Comparison of ENCODE assay signal across 10 cellular contexts in the genomic region with DNA sequence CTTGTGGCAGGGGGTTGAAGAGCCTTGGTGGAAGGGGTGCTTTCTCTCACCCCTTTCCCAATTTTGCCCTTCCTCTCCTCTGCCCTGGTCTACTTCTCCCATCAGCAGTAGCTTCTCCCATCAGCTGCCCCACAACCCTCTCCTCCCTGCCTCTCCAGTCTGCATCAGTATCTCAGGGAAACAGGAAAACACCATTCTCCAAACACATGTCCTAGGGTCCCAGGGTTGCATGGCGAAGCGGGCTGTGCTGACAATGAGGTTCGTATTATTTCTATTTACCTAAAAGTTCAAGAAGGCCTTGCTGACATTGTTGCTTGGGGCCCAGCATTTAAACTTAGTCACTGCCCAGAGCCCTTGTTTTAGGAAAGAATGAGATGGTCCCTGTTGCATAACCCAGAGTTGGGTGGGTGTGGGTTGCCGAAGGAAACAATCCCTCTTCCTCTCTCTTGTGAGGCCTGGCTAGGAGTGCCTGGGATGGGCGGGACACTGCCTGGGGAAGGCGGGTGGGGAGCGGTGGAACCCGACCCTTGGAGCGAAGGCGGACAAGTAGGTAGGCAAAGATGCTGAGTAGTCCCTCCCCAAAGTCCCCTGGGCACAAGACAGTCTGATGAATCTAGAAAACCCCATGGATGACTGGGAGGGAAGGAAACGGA. TPM values are rescaled to one million over a fixed set of nuclear protein-coding genes. Genes with fewer than 3 reads are reported as not detected.
DNase-seq lines count a peak whose midpoint lies in the region; ATAC-seq and TF ChIP-seq lines count a peak whose summit lies in the region.
"Had no signal": no experiment of that assay in that cellular context is flagged by ENCODE, and none has a peak within 500 bp of the region (broad histone marks: within the 10 kb centered on the region; RNA-seq: fewer than 3 reads in every experiment).

No MANE protein-coding gene starts in this region.

- peak overlapping the region; percentile 18 for H3K4me3 Mint-ChIP-seq in activated CD4-positive, alpha-beta T cell treated with anti-CD3 and anti-CD28 coated beads, Interleukin-2, amount 10 ng/mL, durations not matched to agents 24 days and 14 days

- no peaks in the 10 kb centered on the region for H3K79me2 ChIP-seq in OCI-LY7 (ENCODE audit: insufficient read depth, low read depth, low read length)

- POLR2A ChIA-PET in OCI-LY7 (lab: Charles Lee): interaction anchor here (0.7 kb wide), 1 partner anchor 17 kb away, joined by 3 read pairs; a partner anchor contains a TSS

- H3K4me1 ChIP-seq in thyroid gland: peaks cover 13 to 34% of the 10 kb centered on the region in 2 donors
- H3K4me1 ChIP-seq in OCI-LY7 (ENCODE audit: insufficient read depth, low read length, poor library complexity, severe bottlenecking): peaks cover 16% of the 10 kb centered on the region

- no peaks in the 10 kb centered on the region for H4K20me1 ChIP-seq in OCI-LY7 (ENCODE audit: insufficient read depth, low read length)
- H4K20me1 ChIP-seq: BLaER1 had no signal

- H3K4me3 ChIP-seq in brain microvascular endothelial cell (ENCODE audit: low read depth, low read length): peak overlapping the region; percentile 75
- no peak overlapping the region for H3K4me3 ChIP-seq in thyroid gland (replicated peaks in 1 of 3)
- H3K4me3 ChIP-seq in OCI-LY7 (ENCODE audit: low read depth, low read length, poor library complexity, severe bottlenecking): no peak overlapping the region

- H3K4me1 Mint-ChIP-seq in activated CD4-positive, alpha-beta T cell treated with anti-CD3 and anti-CD28 coated beads, Interleukin-2, amount 10 ng/mL, durations not matched to agents 24 days and 14 days: peaks cover 23% of the 10 kb centered on the region

- TF ChIP-seq CTCF in brain microvascular endothelial cell (IDR thresholded peaks at IDR 0.05; ENCODE audit: low read depth, low read length, missing control alignments) (no peak), thyroid gland (IDR thresholded peaks at IDR 0.05) (no peak), OCI-LY7 (conservative IDR thresholded peaks at IDR 0.05; ENCODE audit: low read length) (no peak)

- H3K36me3 ChIP-seq in brain microvascular endothelial cell (replicated peaks) (peaks cover under 1% of the 10 kb centered on the region), thyroid gland (no peaks in the 10 kb centered on the region), OCI-LY7 (ENCODE audit: insufficient read depth, low read length) (no peaks in the 10 kb centered on the region)
- H3K36me3 ChIP-seq: BLaER1 had no signal

- H3K9me3 ChIP-seq in thyroid gland (no peaks in the 10 kb centered on the region), OCI-LY7 (ENCODE audit: low read length) (no peaks in the 10 kb centered on the region)
- H3K9me3 ChIP-seq: BLaER1 had no signal

- no peak for TF ChIP-seq POLR2A in thyroid gland (IDR thresholded peaks at IDR 0.05)

- peaks cover 30% of the 10 kb centered on the region for H3K27me3 Mint-ChIP-seq in activated CD4-positive, alpha-beta T cell treated with anti-CD3 and anti-CD28 coated beads, Interleukin-2, amount 10 ng/mL, durations not matched to agents 24 days and 14 days

- no peaks in the 10 kb centered on the region for H3K9me2 ChIP-seq in OCI-LY7 (ENCODE audit: insufficient read depth, low read length)

- H3K4me2 ChIP-seq in OCI-LY7 (ENCODE audit: low read length): no peak overlapping the region

- WGBS in thyroid gland, 2 donors: 51 to 56% methylated on average over 11 of the region's 11 CpGs

- CTCF ChIA-PET in OCI-LY7 (lab: Charles Lee; ENCODE audit: unreplicated experiment): no interaction called here

- no peak for DNase-seq in activated CD4-positive, alpha-beta T cell treated with anti-CD3 and anti-CD28 coated beads, Interleukin-2, amount 10 ng/mL, durations not matched to agents 24 days and 14 days
- DNase-seq in activated CD4-positive, alpha-beta T cell treated with anti-CD3 and anti-CD28 coated beads for 48 hours: no peak
- DNase-seq in brain microvascular endothelial cell (peak; percentile 10), thyroid gland (peak in 1 of 2 donors; percentile 30), kidney glomerular epithelial cell (lab: John Stamatoyannopoulos, UW) (no peak), OCI-LY7 (ENCODE audit: low spot score) (no peak)
- DNase-seq: islet precursor cell had no signal

- H3K36me3 Mint-ChIP-seq in activated CD4-positive, alpha-beta T cell treated with anti-CD3 and anti-CD28 coated beads, Interleukin-2, amount 10 ng/mL, durations not matched to agents 24 days and 14 days (ENCODE audit: low read depth): no peaks in the 10 kb centered on the region

- in situ Hi-C loops in brain microvascular endothelial cell (cut with HindIII; ENCODE audit: low pct_ligation_motif_present, low sequenced_read_pairs): no loop called here

- no peaks in the 10 kb centered on the region for H3K9me3 Mint-ChIP-seq in activated CD4-positive, alpha-beta T cell treated with anti-CD3 and anti-CD28 coated beads, Interleukin-2, amount 10 ng/mL, durations not matched to agents 24 days and 14 days

- BruUV-seq in OCI-LY7 (replicated peaks; lab: Mats Ljungman, UMichigan): no TSS peak

- H3K27ac ChIP-seq in brain microvascular endothelial cell (peak overlapping the region; percentile 97), layer of hippocampus (ENCODE audit: low read depth, low read length) (peak overlapping the region; percentile 62), thyroid gland (peak overlapping the region; percentile 59 to 76 (median 72)), OCI-LY7 (ENCODE audit: low read depth, low read length, poor library complexity, severe bottlenecking) (no peak overlapping the region)
- H3K27ac ChIP-seq: BLaER1 had no signal

- no peak overlapping the region for H2AFZ ChIP-seq in OCI-LY7 (ENCODE audit: low read length)

- H3K27ac Mint-ChIP-seq in activated CD4-positive, alpha-beta T cell treated with anti-CD3 and anti-CD28 coated beads, Interleukin-2, amount 10 ng/mL, durations not matched to agents 24 days and 14 days: no peak overlapping the region

- no peak for ATAC-seq in GM19455 (IDR thresholded peaks at IDR 0.05; ENCODE audit: unreplicated experiment)

- H3K27me3 ChIP-seq in brain microvascular endothelial cell (replicated peaks): no peaks in the 10 kb centered on the region
- H3K27me3 ChIP-seq in layer of hippocampus (ENCODE audit: control insufficient read depth, insufficient read depth, low read length): no peaks in the 10 kb centered on the region
- H3K27me3 ChIP-seq in thyroid gland: no peaks in the 10 kb centered on the region

- intact Hi-C loops in activated CD4-positive, alpha-beta T cell treated with anti-CD3 and anti-CD28 coated beads, Interleukin-2, amount 10 ng/mL, durations not matched to agents 24 days and 14 days (cut with micrococcal nuclease): loop anchor here (5.0 kb wide), 1 partner anchor 44 kb away; a partner anchor contains a TSS
- intact Hi-C loops in thyroid gland (cut with DNase I): loop anchor here (2.0 kb wide), 1 partner anchor 31 kb away; no protein-coding TSS in a partner anchor
- intact Hi-C loops in OCI-LY7 (cut with micrococcal nuclease; ENCODE audit: unreplicated experiment): no loop called here

RNA-seq across cellular contexts. Expression of a gene that starts 1.3 kb away (rescaled TPM):
- not detected in 2 replicates for total RNA-seq in activated CD4-positive, alpha-beta T cell treated with anti-CD3 and anti-CD28 coated beads, Interleukin-2, amount 10 ng/mL, durations not matched to agents 24 days and 14 days
- total RNA-seq in thyroid gland: 100 to 1,000 TPM in 3 of 4 donors, 10 to 100 TPM in 1; 76.6 to 363 (median 186) TPM
- total RNA-seq in OCI-LY7 (2014; rRNA removed; shearing (Covaris generic)): not detected in 2 replicates
- total RNA-seq in OCI-LY7 (2022): 1.2 and 2.9 TPM in 2 replicates

RNA-seq across cellular contexts. Expression of a gene that starts 7.1 kb away (rescaled TPM):
- not detected in 2 replicates for total RNA-seq in activated CD4-positive, alpha-beta T cell treated with anti-CD3 and anti-CD28 coated beads, Interleukin-2, amount 10 ng/mL, durations not matched to agents 24 days and 14 days
- total RNA-seq in thyroid gland (under 1 TPM in 1 of 4 donors, not detected in 3; 0.40 TPM), OCI-LY7 (2022) (1.2 and 1.8 TPM in 2 replicates)
- total RNA-seq in OCI-LY7 (2014; rRNA removed; shearing (Covaris generic)): 0.06 and 0.08 TPM in 2 replicates

RNA-seq across cellular contexts. Expression of a gene that starts 17.0 kb away (rescaled TPM):
- total RNA-seq in activated CD4-positive, alpha-beta T cell treated with anti-CD3 and anti-CD28 coated beads, Interleukin-2, amount 10 ng/mL, durations not matched to agents 24 days and 14 days: 35.6 TPM in 2 replicates
- 10 to 100 TPM; 37.8 to 82.7 (median 58.9) TPM for total RNA-seq in thyroid gland
- total RNA-seq in OCI-LY7 (2014; rRNA removed; shearing (Covaris generic)): 7.3 and 10.9 TPM in 2 replicates
- 17.2 and 20.5 TPM in 2 replicates for total RNA-seq in OCI-LY7 (2022)

RNA-seq across cellular contexts. Expression of a gene that starts 46.4 kb away (rescaled TPM):
- total RNA-seq in activated CD4-positive, alpha-beta T cell treated with anti-CD3 and anti-CD28 coated beads, Interleukin-2, amount 10 ng/mL, durations not matched to agents 24 days and 14 days: 1.8 and 2.3 TPM in 2 replicates
- total RNA-seq in thyroid gland: 100 to 1,000 TPM in 3 of 4 donors, 10 to 100 TPM in 1; 86.7 to 179 (median 114) TPM
- 0.25 TPM in 1 of 2 replicates, not detected in the other for total RNA-seq in OCI-LY7 (2014; rRNA removed; shearing (Covaris generic))
- total RNA-seq in OCI-LY7 (2022): 1.3 and 1.6 TPM in 2 replicates

Comparison
In these comparisons a context has a peak if more than half of its experiments do, and no peak if none do; other contexts are left out.
1. RNA of a gene that starts 1.3 kb away (total RNA-seq): 76.6 to 363 TPM in thyroid gland; 1.2 to 2.9 TPM in OCI-LY7 and not detected in activated CD4-positive, alpha-beta T cell treated with anti-CD3 and anti-CD28 coated beads, Interleukin-2, amount 10 ng/mL, durations not matched to agents 24 days and 14 days; every median in the first group is over 10 times any median in the second.